Comparison of ENCODE assay signal across 1 cellular context in genomic region chr15:74870496-74871213, GRCh38.
TF ChIP-seq lines count a peak whose summit lies in the region.

No MANE protein-coding gene starts in this region.

TF ChIP-seq in endothelial cell of umbilical vein, 7 proteins besides CTCF, POLR2A, EP300 and RAD21:
- TF ChIP-seq EZH2 (IDR thresholded peaks at IDR 0.05; ENCODE audit: borderline replicate concordance, low read depth, low read length, severe bottlenecking) (no peak), JUN (IDR thresholded peaks at IDR 0.05; ENCODE audit: borderline replicate concordance, insufficient read depth, insufficient read length, low read depth) (no peak), GATA2 (IDR thresholded peaks at IDR 0.05; ENCODE audit: insufficient read depth, insufficient read length, low read depth, low read length) (no peak), MYC (IDR thresholded peaks at IDR 0.05; ENCODE audit: low read depth, low read length) (no peak), FOS (IDR thresholded peaks at IDR 0.05; ENCODE audit: borderline replicate concordance, insufficient read depth, low read length) (no peak), POLR2AphosphoS5 (IDR thresholded peaks at IDR 0.05; ENCODE audit: insufficient read depth, low read depth, low read length) (no peak), MAX (IDR thresholded peaks at IDR 0.05; ENCODE audit: insufficient read depth, insufficient read length) (no peak)
